Comparison of ENCODE assay signal across 8 cellular contexts in genomic region chr3:15330031-15330596, GRCh38. TPM values are rescaled to one million over a fixed set of nuclear protein-coding genes. Genes with fewer than 3 reads are reported as not detected.
DNase-seq lines count a peak whose midpoint lies in the region; ATAC-seq, FAIRE-seq and TF ChIP-seq lines count a peak whose summit lies in the region.

No MANE protein-coding gene starts in this region.

- TF ChIP-seq POLR2A in stomach (IDR thresholded peaks at IDR 0.05): no peak

- H3K4me3 ChIP-seq in stomach (peak overlapping the region; percentile 70 to 94 (median 86)), small intestine (ENCODE audit: low read depth in 1 of 2, low read length in 2 of 2) (no peak overlapping the region)

- H3K27me3 ChIP-seq in stomach (peaks cover 0 to 4% (median 0%) of the 10 kb centered on the region in 3 donors), small intestine (ENCODE audit: control insufficient read depth in 2 of 2, insufficient read depth in 2 of 2, low read length in 2 of 2) (no peaks in the 10 kb centered on the region)

- intact Hi-C loops in left ventricle myocardium superior (cut with micrococcal nuclease): loop anchor here (5.0 kb wide), 1 partner anchor 63 kb away; no protein-coding TSS in a partner anchor
- intact Hi-C loops in stomach (cut with DNase I; ENCODE audit: low total_unique reads): loop anchor here (5.0 kb wide), 1 partner anchor 63 kb away; no protein-coding TSS in a partner anchor

- peaks cover 50% of the 10 kb centered on the region for H3K4me1 Mint-ChIP-seq in T-helper 17 cell

- CTCF ChIA-PET in HEK293T (lab: Yijun Ruan, JAX): interaction anchor here (0.6 to 2.7 kb wide), 3 partner anchors 31 to 62 kb away, joined by 3 to 12 read pairs (median 3); no protein-coding TSS in a partner anchor

- TF ChIP-seq EP300 in stomach (IDR thresholded peaks at IDR 0.05): no peak

- peak overlapping the region; percentile 96 for H3K4me3 Mint-ChIP-seq in T-helper 17 cell

- H3K27ac Mint-ChIP-seq in T-helper 17 cell: peak overlapping the region; percentile 70

- no peaks in the 10 kb centered on the region for H3K27me3 Mint-ChIP-seq in T-helper 17 cell

- DNase-seq in HEK293T (ENCODE audit: extremely low spot score) (peak; percentile 70), T-helper 17 cell (no peak), left ventricle myocardium superior (peak; percentile 47), stomach (no peak), small intestine (no peak), frontal cortex (ENCODE audit: low spot score in 2 of 2) (no peak), activated T-cell treated with anti-CD3 and anti-CD28 coated beads for 4 hours (no peak)

- TF ChIP-seq CTCF in stomach (IDR thresholded peaks at IDR 0.05): no peak

- H3K36me3 Mint-ChIP-seq in T-helper 17 cell (ENCODE audit: low read depth): peaks cover 15% of the 10 kb centered on the region

- ATAC-seq in T-helper 17 cell (no peak), left ventricle myocardium superior (peak; percentile 71), GM19324 (IDR thresholded peaks at IDR 0.05; ENCODE audit: low FRiP score, unreplicated experiment) (no peak)

- peak overlapping the region in 4 of 5 donors; percentile 28 to 89 (median 84) for H3K27ac ChIP-seq in stomach
- peak overlapping the region in 1 of 2 donors; percentile 61 for H3K27ac ChIP-seq in small intestine (ENCODE audit: low read depth in 1 of 2, low read length in 1 of 2)

- FAIRE-seq in small intestine (lab: Jason Lieb, UNC) (no peak), frontal cortex (lab: Jason Lieb, UNC) (no peak)

- 70 to 91% (median 79%) methylated on average over 10 of the region's 10 CpGs for WGBS in stomach, 5 donors
- WGBS in small intestine, 3 donors: 71 to 95% (median 86%) methylated on average over 10 of the region's 10 CpGs

- POLR2A ChIA-PET in HEK293T (lab: Yijun Ruan, JAX): interaction anchor here (0.8 to 1.9 kb wide), 3 partner anchors 20 to 124 kb away, joined by 3 to 5 read pairs (median 4); partner anchors contain the start of gene CAPN7

- H3K4me1 ChIP-seq in stomach: peaks cover 0 to 66% (median 41%) of the 10 kb centered on the region in 4 donors
- H3K4me1 ChIP-seq in small intestine (ENCODE audit: control insufficient read depth in 2 of 2, insufficient read depth in 1 of 2, low read depth in 1 of 2, low read length in 1 of 2): peaks cover 0 to 2% of the 10 kb centered on the region in 2 donors

- H3K36me3 ChIP-seq in stomach (no peaks in the 10 kb centered on the region), small intestine (ENCODE audit: control insufficient read depth in 2 of 2, insufficient read depth in 2 of 2, low read length in 2 of 2) (no peaks in the 10 kb centered on the region)

- H3K9me3 ChIP-seq in T-helper 17 cell (ENCODE audit: control insufficient read depth, low read length, poor library complexity, severe bottlenecking): no peaks in the 10 kb centered on the region
- H3K9me3 ChIP-seq in stomach: no peaks in the 10 kb centered on the region
- H3K9me3 ChIP-seq in small intestine (ENCODE audit: control insufficient read depth, low read depth): no peaks in the 10 kb centered on the region

TF ChIP-seq in HEK293T, 16 proteins besides CTCF, POLR2A, EP300 and RAD21:
- TF ChIP-seq BHLHE40 (IDR thresholded peaks at IDR 0.05; ENCODE audit: borderline replicate concordance): no peak
- no peak for TF ChIP-seq FOXA1 (IDR thresholded peaks at IDR 0.05)
- no peak for TF ChIP-seq ARNT (IDR thresholded peaks at IDR 0.05)
- TF ChIP-seq HDGF (IDR thresholded peaks at IDR 0.05; ENCODE audit: borderline replicate concordance): no peak
- TF ChIP-seq FOXM1 (IDR thresholded peaks at IDR 0.05; ENCODE audit: borderline replicate concordance): no peak
- TF ChIP-seq SUZ12 (IDR thresholded peaks at IDR 0.05): no peak
- TF ChIP-seq FOXK2 (IDR thresholded peaks at IDR 0.05): no peak
- no peak for TF ChIP-seq SP1 (IDR thresholded peaks at IDR 0.05)
- no peak; the same call in 1 of the 2 replicates for TF ChIP-seq LEF1 (IDR thresholded peaks at IDR 0.05; ENCODE audit: borderline replicate concordance)
- peak; percentile 78; the same call in 1 of the 2 replicates for TF ChIP-seq CTBP1 (IDR thresholded peaks at IDR 0.05; ENCODE audit: borderline replicate concordance)
- peak; percentile 70 for TF ChIP-seq L3MBTL2 (conservative IDR thresholded peaks at IDR 0.05)
- no peak for TF ChIP-seq ZNF384 (IDR thresholded peaks at IDR 0.05)
- TF ChIP-seq NFRKB (IDR thresholded peaks at IDR 0.05): no peak
- TF ChIP-seq TARDBP (IDR thresholded peaks at IDR 0.05): no peak
- TF ChIP-seq PKNOX1 (IDR thresholded peaks at IDR 0.05): peak; percentile 97
- no peak for TF ChIP-seq ELF4 (IDR thresholded peaks at IDR 0.05)
TF ChIP-seq in HEK293T: peak in this region for 3.

RNA-seq across cellular contexts. Expression of gene SH3BP5, which starts 2.3 kb away (rescaled TPM):
- 10 to 100 TPM; 50.7 to 78.4 TPM for total RNA-seq in T-helper 17 cell
- 9.7 TPM for total RNA-seq in left ventricle myocardium superior
- 10 to 100 TPM in 4 of 5 donors, 1 to 10 TPM in 1; 1.8 to 43.7 (median 27.5) TPM for total RNA-seq in stomach
- polyA plus RNA-seq in stomach: 10 to 100 TPM; 12.5 to 16.5 (median 13.0) TPM
- polyA plus RNA-seq in small intestine: 10 to 100 TPM in 2 of 3 donors, 1 to 10 TPM in 1; 4.9 to 24.0 (median 14.3) TPM
- 67.7 TPM for total RNA-seq in frontal cortex

Comparison
In these comparisons a context has a peak if more than half of its experiments do, and no peak if none do; other contexts are left out.
1. DNase-seq: peak in HEK293T (single experiment) and left ventricle myocardium superior (single experiment); none in T-helper 17 cell (0 of 3), stomach (single experiment), small intestine (single experiment), frontal cortex (0 of 2) and activated T-cell treated with anti-CD3 and anti-CD28 coated beads for 4 hours (single experiment).
2. H3K4me3 ChIP-seq: peak in stomach (4 of 4); none in small intestine (0 of 2).